Comparison of ENCODE assay signal across 10 cellular contexts in the genomic region with DNA sequence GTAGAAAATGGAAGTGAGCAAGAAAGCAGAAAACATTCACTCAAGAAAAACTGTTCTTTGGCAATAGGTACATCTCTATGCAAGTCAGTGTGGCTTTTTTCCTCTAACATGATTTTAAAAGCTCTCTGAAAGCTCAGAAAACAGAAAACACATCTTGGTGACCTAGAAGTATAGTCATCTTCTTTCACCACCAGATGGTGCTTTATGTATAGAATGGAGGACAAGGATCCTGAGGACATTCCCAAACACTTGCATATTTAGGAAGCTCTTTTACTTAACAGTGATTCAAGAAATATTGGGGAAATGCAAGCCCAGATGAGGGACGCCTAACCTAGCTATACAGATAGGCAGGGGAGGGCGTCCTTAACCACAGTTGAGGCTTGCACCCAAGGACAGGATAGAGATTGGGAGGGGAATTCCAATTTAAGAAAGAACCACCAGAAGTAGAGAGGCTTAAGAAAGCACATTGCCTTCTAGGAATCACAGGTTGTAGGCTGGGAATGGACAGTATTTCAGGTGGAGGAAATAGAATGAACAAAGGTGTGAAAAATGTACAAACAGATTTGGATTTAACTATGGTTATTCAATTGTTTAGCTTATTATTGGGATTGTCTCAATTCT. TPM values are rescaled to one million over a fixed set of nuclear protein-coding genes. Genes with fewer than 3 reads are reported as not detected.
DNase-seq lines count a peak whose midpoint lies in the region; ATAC-seq, FAIRE-seq and TF ChIP-seq lines count a peak whose summit lies in the region.
"Had no signal": no experiment of that assay in that cellular context is flagged by ENCODE, and none has a peak within 500 bp of the region (broad histone marks: within the 10 kb centered on the region; RNA-seq: fewer than 3 reads in every experiment).

No MANE protein-coding gene starts in this region.

- H3K9me3 Mint-ChIP-seq in progenitor cell of endocrine pancreas (ENCODE audit: low read depth): peaks cover 10% of the 10 kb centered on the region

- H3K4me1 Mint-ChIP-seq in progenitor cell of endocrine pancreas (ENCODE audit: low read depth): peaks cover 13% of the 10 kb centered on the region

- FAIRE-seq in endothelial cell of umbilical vein (lab: Jason Lieb, UNC): peak; percentile 83

- POLR2A ChIA-PET in endothelial cell of umbilical vein (lab: Charles Lee): no interaction called here

- H3K79me2 ChIP-seq in endothelial cell of umbilical vein (ENCODE audit: control insufficient read depth, insufficient read depth, low read length): no peaks in the 10 kb centered on the region

- no peak for TF ChIP-seq POLR2A in endothelial cell of umbilical vein (IDR thresholded peaks at IDR 0.05; ENCODE audit: low read depth, low read length)

- CTCF ChIA-PET in endothelial cell of umbilical vein (lab: Charles Lee): interaction anchor here (0.6 to 4.9 kb wide), 53 partner anchors 9 to 928 kb away, joined by 3 to 97 read pairs (median 5); partner anchors contain the start of genes CCDC81 and CCDC83

- intact Hi-C loops in endothelial cell of umbilical vein (cut with micrococcal nuclease): loop anchor here (1.0 to 2.0 kb wide), 5 partner anchors 58 to 558 kb away; no protein-coding TSS in a partner anchor

- H3K9me3 ChIP-seq in endothelial cell of umbilical vein (replicated peaks; ENCODE audit: control insufficient read depth, insufficient read depth, low read length): no peaks in the 10 kb centered on the region

- peaks cover 2% of the 10 kb centered on the region for H3K27me3 Mint-ChIP-seq in progenitor cell of endocrine pancreas

- no peak overlapping the region for H3K4me3 ChIP-seq in endothelial cell of umbilical vein (replicated peaks in 1 of 3; ENCODE audit: insufficient read depth in 1 of 3, low read depth in 1 of 3, low read length in 3 of 3)

- peak overlapping the region; percentile 34 for H3K27ac ChIP-seq in endothelial cell of umbilical vein (ENCODE audit: insufficient read depth, low read depth, low read length)

- peaks cover 7% of the 10 kb centered on the region for H3K4me1 ChIP-seq in endothelial cell of umbilical vein (ENCODE audit: control insufficient read depth, extremely low read depth, insufficient read depth, low read length)

- no TSS peak for BruUV-seq in endothelial cell of umbilical vein (replicated peaks; lab: Mats Ljungman, UMichigan)

- dilution Hi-C loops in endothelial cell of umbilical vein (cut with MboI; ENCODE audit: extremely low pct_ligation_motif_present, low sequenced_read_pairs): no loop called here

- H3K4me3 Mint-ChIP-seq in progenitor cell of endocrine pancreas (ENCODE audit: low read depth): no peak overlapping the region

- peak; percentile 13 for DNase-seq in GM10266 (ENCODE audit: extremely low spot score)
- peak; percentile 8 for DNase-seq in NCI-H526 treated with DMSO at 0.1 percent for 48 hours (lab: John Stamatoyannopoulos, UW)
- DNase-seq in endothelial cell of umbilical vein (ENCODE audit: low read depth, low spot score): peak; percentile 61
- no peak for DNase-seq in progenitor cell of endocrine pancreas (ENCODE audit: low spot score, unreplicated experiment)
- DNase-seq in nucleus accumbens (lab: John Stamatoyannopoulos, UW): no peak
- DNase-seq in activated CD4-positive, alpha-beta T cell treated with anti-CD3 and anti-CD28 coated beads, Interleukin-2, amount 50 U/mL, for 4 hours: no peak
- DNase-seq: effector memory CD4-positive, alpha-beta T cell; NCI-H748 treated with DMSO at 0.1 percent for 48 hours had no signal

- no peak overlapping the region for H3K9ac ChIP-seq in endothelial cell of umbilical vein (replicated peaks; ENCODE audit: extremely low read depth, insufficient read depth, low read length)

- H3K36me3 ChIP-seq in endothelial cell of umbilical vein (ENCODE audit: control insufficient read depth in 2 of 2, extremely low read depth in 1 of 2, insufficient read depth in 2 of 2, low read length in 2 of 2): no peaks in the 10 kb centered on the region

- peak overlapping the region; percentile 54 for H2AFZ ChIP-seq in endothelial cell of umbilical vein (ENCODE audit: low read depth, low read length)

- H3K4me2 ChIP-seq in endothelial cell of umbilical vein (ENCODE audit: insufficient read depth, low read length): no peak overlapping the region

- H3K36me3 Mint-ChIP-seq in progenitor cell of endocrine pancreas (ENCODE audit: insufficient read depth): no peaks in the 10 kb centered on the region

- no peaks in the 10 kb centered on the region for H3K9me1 ChIP-seq in endothelial cell of umbilical vein (replicated peaks; ENCODE audit: control insufficient read depth, extremely low read depth, insufficient read depth, low read length)

- H3K27ac Mint-ChIP-seq in progenitor cell of endocrine pancreas: no peak overlapping the region

- H4K20me1 ChIP-seq in endothelial cell of umbilical vein (replicated peaks; ENCODE audit: control insufficient read depth, extremely low read depth, insufficient read depth, low read length): no peaks in the 10 kb centered on the region

- TF ChIP-seq CTCF in GM10266 (IDR thresholded peaks at IDR 0.05; ENCODE audit: control insufficient read depth, insufficient read depth, low read depth, missing control alignments) (peak; percentile 0), endothelial cell of umbilical vein (IDR thresholded peaks at IDR 0.05; ENCODE audit: extremely low read depth in 1 of 2, insufficient read depth in 1 of 2, low read depth in 1 of 2, low read length in 2 of 2) (peak; percentile 19 to 33), progenitor cell of endocrine pancreas (IDR thresholded peaks at IDR 0.05; ENCODE audit: unreplicated experiment) (peak; percentile 24)

- H3K27me3 ChIP-seq in endothelial cell of umbilical vein (ENCODE audit: control insufficient read depth in 2 of 2, insufficient read depth in 2 of 2, low read length in 2 of 2): no peaks in the 10 kb centered on the region

- ATAC-seq in GM18907 (IDR thresholded peaks at IDR 0.05; ENCODE audit: unreplicated experiment) (no peak), GM21619 (IDR thresholded peaks at IDR 0.05; ENCODE audit: unreplicated experiment) (no peak)

TF ChIP-seq in endothelial cell of umbilical vein, 7 proteins besides CTCF, POLR2A, EP300 and RAD21:
- TF ChIP-seq POLR2AphosphoS5 (IDR thresholded peaks at IDR 0.05; ENCODE audit: insufficient read depth, low read depth, low read length) (no peak), JUN (IDR thresholded peaks at IDR 0.05; ENCODE audit: borderline replicate concordance, insufficient read depth, insufficient read length, low read depth) (no peak), FOS (IDR thresholded peaks at IDR 0.05; ENCODE audit: borderline replicate concordance, insufficient read depth, low read length) (no peak), EZH2 (IDR thresholded peaks at IDR 0.05; ENCODE audit: borderline replicate concordance, low read depth, low read length, severe bottlenecking) (no peak), GATA2 (IDR thresholded peaks at IDR 0.05; ENCODE audit: insufficient read depth, insufficient read length, low read depth, low read length) (no peak), MYC (IDR thresholded peaks at IDR 0.05; ENCODE audit: low read depth, low read length) (no peak)
- TF ChIP-seq, protein P1, sequence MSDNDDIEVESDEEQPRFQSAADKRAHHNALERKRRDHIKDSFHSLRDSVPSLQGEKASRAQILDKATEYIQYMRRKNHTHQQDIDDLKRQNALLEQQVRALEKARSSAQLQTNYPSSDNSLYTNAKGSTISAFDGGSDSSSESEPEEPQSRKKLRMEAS (IDR thresholded peaks at IDR 0.05; ENCODE audit: insufficient read depth, insufficient read length): no peak

RNA-seq across cellular contexts. Expression of gene CCDC81, which starts 13.8 kb away (rescaled TPM):
- 0.55 and 1.1 TPM in 2 replicates for total RNA-seq in endothelial cell of umbilical vein
- 0.25 and 0.57 TPM in 2 replicates for polyA plus RNA-seq in endothelial cell of umbilical vein
- 0.52 and 0.69 TPM in 2 replicates for polyA plus RNA-seq in endothelial cell of umbilical vein (2011; cell fraction: cytosol; rRNA removed)
- polyA plus RNA-seq in endothelial cell of umbilical vein (2011; cell fraction: nucleus; rRNA removed): 1.9 and 2.0 TPM in 2 replicates
- polyA plus RNA-seq in endothelial cell of umbilical vein (2012): 4.2 and 8.9 TPM in 2 replicates
- polyA minus RNA-seq in endothelial cell of umbilical vein: 0.29 and 0.45 TPM in 2 replicates
- polyA minus RNA-seq in endothelial cell of umbilical vein (2011; cell fraction: cytosol; rRNA and poly(A)+ RNA removed): not detected
- 1.9 and 2.2 TPM in 2 replicates for polyA minus RNA-seq in endothelial cell of umbilical vein (2011; cell fraction: nucleus; rRNA and poly(A)+ RNA removed)
- 1.3 TPM in 2 replicates for total RNA-seq in progenitor cell of endocrine pancreas

RNA-seq across cellular contexts. Expression of gene HIKESHI, which starts 58.8 kb away (rescaled TPM):
- 38.7 and 40.2 TPM in 2 replicates for total RNA-seq in endothelial cell of umbilical vein
- 59.6 and 66.9 TPM in 2 replicates for polyA plus RNA-seq in endothelial cell of umbilical vein
- 68.0 and 80.1 TPM in 2 replicates for polyA plus RNA-seq in endothelial cell of umbilical vein (2011; cell fraction: cytosol; rRNA removed)
- polyA plus RNA-seq in endothelial cell of umbilical vein (2011; cell fraction: nucleus; rRNA removed): 45.5 and 45.9 TPM in 2 replicates
- polyA plus RNA-seq in endothelial cell of umbilical vein (2012): 55.1 and 63.2 TPM in 2 replicates
- 51.2 and 61.1 TPM in 2 replicates for polyA minus RNA-seq in endothelial cell of umbilical vein
- 23.8 TPM for polyA minus RNA-seq in endothelial cell of umbilical vein (2011; cell fraction: cytosol; rRNA and poly(A)+ RNA removed)
- polyA minus RNA-seq in endothelial cell of umbilical vein (2011; cell fraction: nucleus; rRNA and poly(A)+ RNA removed): 11.4 and 21.6 TPM in 2 replicates
- total RNA-seq in progenitor cell of endocrine pancreas: 50.8 and 53.6 TPM in 2 replicates

Comparison
In these comparisons a context has a peak if more than half of its experiments do, and no peak if none do; other contexts are left out.
1. DNase-seq: peak in GM10266 (single experiment), NCI-H526 treated with DMSO at 0.1 percent for 48 hours (single experiment) and endothelial cell of umbilical vein (single experiment); none in progenitor cell of endocrine pancreas (single experiment), nucleus accumbens (0 of 56) and activated CD4-positive, alpha-beta T cell treated with anti-CD3 and anti-CD28 coated beads, Interleukin-2, amount 50 U/mL, for 4 hours (0 of 2).
2. Peak in every context shown above with its lines, with median percentiles within 50 percentile points of each other: CTCF ChIP-seq.